ENCODE assay signal across 8 cellular contexts in the genomic region with DNA sequence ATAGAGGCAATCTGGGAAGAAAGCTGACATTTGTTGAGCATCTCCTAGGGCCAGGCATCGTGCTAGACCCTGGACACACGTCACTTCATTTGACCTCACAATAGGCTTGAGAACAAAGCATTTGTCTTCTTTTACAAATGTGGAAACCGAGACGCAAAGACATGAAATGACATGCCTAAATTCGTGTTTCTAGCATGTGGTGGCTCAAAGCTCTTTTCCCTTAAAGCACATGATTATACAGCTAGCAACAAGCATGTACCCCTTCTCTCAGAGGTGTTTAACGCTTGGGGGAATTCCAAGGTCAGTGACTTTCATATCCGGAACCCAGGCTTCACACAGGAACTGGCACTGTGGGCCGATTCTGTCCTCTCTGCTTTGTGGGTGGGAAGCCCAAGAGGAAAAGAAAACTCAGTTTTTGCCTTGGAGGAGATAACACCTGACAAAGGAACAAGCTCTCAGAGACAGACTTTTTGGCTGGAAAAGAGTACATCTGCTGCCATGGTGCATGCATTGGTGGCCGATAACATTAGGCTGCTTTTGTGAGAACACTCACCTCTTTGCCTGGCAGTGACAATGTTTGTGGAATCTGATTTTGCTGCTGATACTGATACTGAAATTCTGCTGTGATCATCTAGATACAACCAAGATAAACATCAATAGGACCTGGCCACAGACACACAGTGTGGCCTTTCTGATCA. TPM values are rescaled to one million over a fixed set of nuclear protein-coding genes. Genes with fewer than 3 reads are reported as not detected.
DNase-seq lines count a peak whose midpoint lies in the region; ATAC-seq lines count a peak whose summit lies in the region.

No MANE protein-coding gene starts in this region.

- no peak overlapping the region for H4K91ac ChIP-seq in neuronal stem cell (ENCODE audit: low read depth, low read length, poor library complexity)

- no peak overlapping the region for H3K23ac ChIP-seq in neuronal stem cell (ENCODE audit: low read depth, low read length, poor library complexity)

- H3K4me3 ChIP-seq in neuronal stem cell (ENCODE audit: low read length in 2 of 2) = no peak overlapping the region

- H3K18ac ChIP-seq in neuronal stem cell (ENCODE audit: low read length) = no peak overlapping the region

- H2BK15ac ChIP-seq in neuronal stem cell (ENCODE audit: low read length) = no peak overlapping the region

- H3K9me3 ChIP-seq in neuronal stem cell (replicated peaks in 1 of 2; ENCODE audit: control insufficient read depth in 2 of 2, insufficient read depth in 1 of 2, low read depth in 1 of 2, low read length in 2 of 2) = peaks cover 9 to 16% of the 10 kb centered on the region in 2 donors

- ATAC-seq in GM18870 (IDR thresholded peaks at IDR 0.05; ENCODE audit: unreplicated experiment) (peak; percentile 66), HG03066 (IDR thresholded peaks at IDR 0.05; ENCODE audit: low read depth, unreplicated experiment) (peak; percentile 55), GM21515 (IDR thresholded peaks at IDR 0.05; ENCODE audit: unreplicated experiment) (no peak)

- no peak overlapping the region for H3K27ac ChIP-seq in neuronal stem cell (replicated peaks; ENCODE audit: low read length)

- no peak overlapping the region for H3K14ac ChIP-seq in neuronal stem cell (ENCODE audit: low read length)

- no peak overlapping the region for H3K9ac ChIP-seq in neuronal stem cell (ENCODE audit: low read depth, low read length, poor library complexity)

- no peak overlapping the region for H4K8ac ChIP-seq in neuronal stem cell (ENCODE audit: low read depth, low read length)

- H3K4ac ChIP-seq in neuronal stem cell (ENCODE audit: low read length) = no peak overlapping the region

- WGBS in neuronal stem cell (ENCODE audit: extremely low coverage in 2 of 2, insufficient read length in 2 of 2, insufficient replicate concordance in 1 of 2), 2 donors = no CpG with 5 or more reads among the region's 9 CpGs

- no peak overlapping the region for H3K4me2 ChIP-seq in neuronal stem cell (ENCODE audit: insufficient read depth, low read length, poor library complexity, severe bottlenecking)

- H2AK5ac ChIP-seq in neuronal stem cell (ENCODE audit: low read depth, low read length) = no peak overlapping the region

- DNase-seq in activated T-cell treated with anti-CD3 and anti-CD28 coated beads for 48 hours (ENCODE audit: low read depth) (peak; percentile 59), HK-2 (ENCODE audit: unreplicated experiment) (no peak), medulla oblongata (ENCODE audit: extremely low spot score) (no peak), neuronal stem cell (ENCODE audit: low spot score) (no peak)
- peak; percentile 66 to 72 for DNase-seq in stimulated activated CD4-positive, alpha-beta T cell treated with anti-CD3 and anti-CD28 coated beads, Interleukin-2, amount 100 ng/mL, for 24 hours

- H2AFZ ChIP-seq in neuronal stem cell (ENCODE audit: low read length) = no peak overlapping the region

- H3K27me3 ChIP-seq in neuronal stem cell (ENCODE audit: control insufficient read depth in 3 of 3, insufficient read depth in 3 of 3, low read depth in 1 of 3, low read length in 3 of 3) = peaks cover 0 to 5% (median 0%) of the 10 kb centered on the region in 3 experiments

- no peak overlapping the region for H2BK120ac ChIP-seq in neuronal stem cell (ENCODE audit: low read depth, low read length)

- H2BK12ac ChIP-seq in neuronal stem cell (ENCODE audit: low read length) = no peak overlapping the region

- no peaks in the 10 kb centered on the region for H3K79me1 ChIP-seq in neuronal stem cell (ENCODE audit: low read depth, low read length)

- H3K36me3 ChIP-seq in neuronal stem cell (replicated peaks in 1 of 2; ENCODE audit: control insufficient read depth in 2 of 2, insufficient read depth in 2 of 2, low read length in 2 of 2) = no peaks in the 10 kb centered on the region

- no peak overlapping the region for H2BK5ac ChIP-seq in neuronal stem cell (ENCODE audit: low read length)

- peaks cover 0 to 2% of the 10 kb centered on the region in 2 donors for H3K4me1 ChIP-seq in neuronal stem cell (ENCODE audit: control insufficient read depth in 2 of 2, insufficient read depth in 1 of 2, low read depth in 1 of 2, low read length in 2 of 2)

RNA-seq across cellular contexts. Expression of a gene that starts 15.4 kb away (rescaled TPM):
- not detected for polyA plus RNA-seq in neuronal stem cell (2013, experiment 1 of 2)
- not detected for polyA plus RNA-seq in neuronal stem cell (2013, experiment 2 of 2)

Comparison
In these comparisons a context has a peak if more than half of its experiments do, and no peak if none do; other contexts are left out.
1. DNase-seq: peak in activated T-cell treated with anti-CD3 and anti-CD28 coated beads for 48 hours (single experiment) and stimulated activated CD4-positive, alpha-beta T cell treated with anti-CD3 and anti-CD28 coated beads, Interleukin-2, amount 100 ng/mL, for 24 hours (2 of 2); none in HK-2 (single experiment), medulla oblongata (single experiment) and neuronal stem cell (single experiment).